8 cellular contexts compared by ENCODE assay signal in genomic region chrX:71195959-71196727, GRCh38. TPM values are rescaled to one million over a fixed set of nuclear protein-coding genes. Genes with fewer than 3 reads are reported as not detected.
A peak's percentile ranks its signal among the peaks of the same experiment; 100 is the strongest.
DNase-seq lines count a peak whose midpoint lies in the region; ATAC-seq lines count a peak whose summit lies in the region.

No MANE protein-coding gene starts in this region.

- peaks cover 16% of the 10 kb centered on the region; the same call in 1 of the 2 replicates for H3K27me3 ChIP-seq in BLaER1

- no peak overlapping the region for H3K27ac ChIP-seq in BLaER1

- no peaks in the 10 kb centered on the region for H3K36me3 ChIP-seq in BLaER1

- in situ Hi-C loops in ACHN (cut with HindIII; ENCODE audit: low pct_ligation_motif_present, low pct_unique_long_range_greater_than_20kb, low sequenced_read_pairs): no loop called here

- no peaks in the 10 kb centered on the region for H3K27me3 Mint-ChIP-seq in activated T-helper 2 cell treated with anti-CD3 and anti-CD28 coated beads, Interferon-gamma antibody, Interleukin-2, Interleukin-4, amounts not matched to agents 10 μg/mL and 5 μg/mL and 100 μg/mL, durations not matched to agents 14 hours and 24 hours and 36 hours (ENCODE audit: low read depth)

- H3K4me2 ChIP-seq in BLaER1: peak overlapping the region; percentile 2; the same call in 1 of the 2 replicates

- H3K27ac Mint-ChIP-seq in activated T-helper 2 cell treated with anti-CD3 and anti-CD28 coated beads, Interferon-gamma antibody, Interleukin-2, Interleukin-4, amounts not matched to agents 10 μg/mL and 5 μg/mL and 100 μg/mL, durations not matched to agents 14 hours and 24 hours and 36 hours: peak overlapping the region; percentile 96

- H3K4me1 Mint-ChIP-seq in activated T-helper 2 cell treated with anti-CD3 and anti-CD28 coated beads, Interferon-gamma antibody, Interleukin-2, Interleukin-4, amounts not matched to agents 10 μg/mL and 5 μg/mL and 100 μg/mL, durations not matched to agents 14 hours and 24 hours and 36 hours (ENCODE audit: low read depth): peaks cover 22% of the 10 kb centered on the region

- H4K20me1 ChIP-seq in BLaER1: no peaks in the 10 kb centered on the region

- peaks cover 4% of the 10 kb centered on the region for H3K4me1 ChIP-seq in BLaER1

- DNase-seq in activated T-helper 2 cell treated with anti-CD3 and anti-CD28 coated beads, Interferon-gamma antibody, Interleukin-2, Interleukin-4, amounts not matched to agents 10 μg/mL and 5 μg/mL and 100 μg/mL, durations not matched to agents 14 hours and 24 hours and 36 hours (ENCODE audit: low spot score): no peak
- DNase-seq in NCI-H1092 treated with DMSO at 0.1 percent for 48 hours (lab: John Stamatoyannopoulos, UW) (no peak), ACHN (no peak), superior temporal gyrus (ENCODE audit: extremely low spot score) (no peak), GDM1 (lab: John Stamatoyannopoulos, UW) (no peak)

- H3K4me3 Mint-ChIP-seq in activated T-helper 2 cell treated with anti-CD3 and anti-CD28 coated beads, Interferon-gamma antibody, Interleukin-2, Interleukin-4, amounts not matched to agents 10 μg/mL and 5 μg/mL and 100 μg/mL, durations not matched to agents 14 hours and 24 hours and 36 hours (ENCODE audit: low read depth): peak overlapping the region; percentile 91

- H3K36me3 Mint-ChIP-seq in activated T-helper 2 cell treated with anti-CD3 and anti-CD28 coated beads, Interferon-gamma antibody, Interleukin-2, Interleukin-4, amounts not matched to agents 10 μg/mL and 5 μg/mL and 100 μg/mL, durations not matched to agents 14 hours and 24 hours and 36 hours (ENCODE audit: low read depth): peaks cover 25% of the 10 kb centered on the region

- intact Hi-C loops in activated T-helper 2 cell treated with anti-CD3 and anti-CD28 coated beads, Interferon-gamma antibody, Interleukin-2, Interleukin-4, amounts not matched to agents 10 μg/mL and 5 μg/mL and 100 μg/mL, durations not matched to agents 14 hours and 24 hours and 36 hours (cut with micrococcal nuclease): loop anchor here (1.0 to 10.0 kb wide), 4 partner anchors 14 to 339 kb away; partner anchors contain the start of genes NONO and OGT

- H3K9ac ChIP-seq in BLaER1: no peak overlapping the region

- no peaks in the 10 kb centered on the region for H3K9me3 Mint-ChIP-seq in activated T-helper 2 cell treated with anti-CD3 and anti-CD28 coated beads, Interferon-gamma antibody, Interleukin-2, Interleukin-4, amounts not matched to agents 10 μg/mL and 5 μg/mL and 100 μg/mL, durations not matched to agents 14 hours and 24 hours and 36 hours

- ATAC-seq in GM18868 (IDR thresholded peaks at IDR 0.05; ENCODE audit: unreplicated experiment) (peak; percentile 58), HG03175 (IDR thresholded peaks at IDR 0.05; ENCODE audit: unreplicated experiment) (peak; percentile 59)

- no peak overlapping the region for H3K4me3 ChIP-seq in BLaER1

- H3K9me3 ChIP-seq in BLaER1: no peaks in the 10 kb centered on the region

RNA-seq across cellular contexts. Expression of gene GJB1, which starts 26.9 kb away (rescaled TPM):
- not detected in 2 replicates for total RNA-seq in activated T-helper 2 cell treated with anti-CD3 and anti-CD28 coated beads, Interferon-gamma antibody, Interleukin-2, Interleukin-4, amounts not matched to agents 10 μg/mL and 5 μg/mL and 100 μg/mL, durations not matched to agents 14 hours and 24 hours and 36 hours

RNA-seq across cellular contexts. Expression of gene NLGN3, which starts 51.5 kb away (rescaled TPM):
- total RNA-seq in activated T-helper 2 cell treated with anti-CD3 and anti-CD28 coated beads, Interferon-gamma antibody, Interleukin-2, Interleukin-4, amounts not matched to agents 10 μg/mL and 5 μg/mL and 100 μg/mL, durations not matched to agents 14 hours and 24 hours and 36 hours: 0.78 and 0.94 TPM in 2 replicates

RNA-seq across cellular contexts. Expression of gene ZMYM3, which starts 57.8 kb away (rescaled TPM):
- 26.8 and 31.4 TPM in 2 replicates for total RNA-seq in activated T-helper 2 cell treated with anti-CD3 and anti-CD28 coated beads, Interferon-gamma antibody, Interleukin-2, Interleukin-4, amounts not matched to agents 10 μg/mL and 5 μg/mL and 100 μg/mL, durations not matched to agents 14 hours and 24 hours and 36 hours
